In genomic region chr10:103564799-103565365, GRCh38 we compare ENCODE assay signal across 8 cellular contexts.
DNase-seq lines count a peak whose midpoint lies in the region; ATAC-seq and TF ChIP-seq lines count a peak whose summit lies in the region.

No MANE protein-coding gene starts in this region.

- H3K36me3 ChIP-seq in endodermal cell (ENCODE audit: control insufficient read depth, insufficient read depth, low read length) (no peaks in the 10 kb centered on the region), gastrocnemius medialis (no peaks in the 10 kb centered on the region)

- H3K9me3 ChIP-seq in endodermal cell (ENCODE audit: control insufficient read depth, low read length) (no peaks in the 10 kb centered on the region), gastrocnemius medialis (no peaks in the 10 kb centered on the region)

- H3K27ac ChIP-seq in endodermal cell (ENCODE audit: low read depth, low read length) (no peak overlapping the region), gastrocnemius medialis (peak overlapping the region; percentile 21 to 64 (median 46))

- no peaks in the 10 kb centered on the region for H3K27me3 ChIP-seq in endodermal cell (ENCODE audit: control insufficient read depth, insufficient read depth, low read length, poor library complexity, severe bottlenecking)
- no peaks in the 10 kb centered on the region for H3K27me3 ChIP-seq in gastrocnemius medialis

- no peak for TF ChIP-seq POLR2A in gastrocnemius medialis (IDR thresholded peaks at IDR 0.05)

- H3K27me3 Mint-ChIP-seq in activated CD4-positive, alpha-beta T cell treated with anti-CD3 and anti-CD28 coated beads, Interleukin-2, amount 10 ng/mL, durations not matched to agents 24 days and 14 days: peaks cover 9% of the 10 kb centered on the region
- peaks cover 9% of the 10 kb centered on the region for H3K27me3 Mint-ChIP-seq in endodermal cell (ENCODE audit: insufficient read depth)

- in situ Hi-C loops in gastrocnemius medialis (cut with MboI; ENCODE audit: low sequenced_read_pairs in 4 of 4): no loop called here

- TF ChIP-seq CTCF in endodermal cell (conservative IDR thresholded peaks at IDR 0.05): peak; percentile 96
- peak; percentile 31 to 80 (median 46) for TF ChIP-seq CTCF in gastrocnemius medialis (IDR thresholded peaks at IDR 0.05 in 4 of 5, conservative IDR thresholded peaks at IDR 0.05 in 1 of 5)

- H3K4me1 ChIP-seq in endodermal cell (ENCODE audit: control insufficient read depth, insufficient read depth, low read length) (no peaks in the 10 kb centered on the region), gastrocnemius medialis (peaks cover 13 to 22% of the 10 kb centered on the region in 2 donors)

- no peaks in the 10 kb centered on the region for H3K4me1 Mint-ChIP-seq in activated CD4-positive, alpha-beta T cell treated with anti-CD3 and anti-CD28 coated beads, Interleukin-2, amount 10 ng/mL, durations not matched to agents 24 days and 14 days
- H3K4me1 Mint-ChIP-seq in endodermal cell: no peaks in the 10 kb centered on the region

- intact Hi-C loops in activated CD4-positive, alpha-beta T cell treated with anti-CD3 and anti-CD28 coated beads, Interleukin-2, amount 10 ng/mL, durations not matched to agents 24 days and 14 days (cut with micrococcal nuclease): no loop called here
- intact Hi-C loops in gastrocnemius medialis (cut with DNase I; ENCODE audit: low total_unique reads): no loop called here

- WGBS in endodermal cell (ENCODE audit: insufficient coverage in 1 of 2, insufficient read length in 1 of 2), 2 experiments: 53 to 58% methylated on average over 3 to 10 of the region's 10 CpGs

- peak; percentile 84 for DNase-seq in activated CD4-positive, alpha-beta T cell treated with anti-CD3 and anti-CD28 coated beads, Interleukin-2, amount 10 ng/mL, durations not matched to agents 24 days and 14 days
- DNase-seq in activated CD4-positive, alpha-beta T cell treated with anti-CD3 and anti-CD28 coated beads for 4 hours: no peak
- DNase-seq in endodermal cell (peak; percentile 92), gastrocnemius medialis (peak in 1 of 2 donors; percentile 43), midbrain (lab: John Stamatoyannopoulos, UW) (no peak), EL (no peak)

- ATAC-seq in SK-N-SH treated with all-trans-retinoic acid at 6 μM for 48 hours: peak; percentile 81
- ATAC-seq in gastrocnemius medialis: peak in 1 of 2 donors; percentile 71
- no peak for ATAC-seq in GM21423 (IDR thresholded peaks at IDR 0.05; ENCODE audit: unreplicated experiment)

- no peak overlapping the region for H3K27ac Mint-ChIP-seq in activated CD4-positive, alpha-beta T cell treated with anti-CD3 and anti-CD28 coated beads, Interleukin-2, amount 10 ng/mL, durations not matched to agents 24 days and 14 days
- H3K27ac Mint-ChIP-seq in endodermal cell: no peak overlapping the region

- no peak overlapping the region for H3K9ac ChIP-seq in endodermal cell (ENCODE audit: extremely low read depth, low read length, poor library complexity, severe bottlenecking)

- H3K9me3 Mint-ChIP-seq in activated CD4-positive, alpha-beta T cell treated with anti-CD3 and anti-CD28 coated beads, Interleukin-2, amount 10 ng/mL, durations not matched to agents 24 days and 14 days: no peaks in the 10 kb centered on the region
- peaks cover 4% of the 10 kb centered on the region for H3K9me3 Mint-ChIP-seq in endodermal cell

- H3K4me3 ChIP-seq in endodermal cell (ENCODE audit: low read length) (no peak overlapping the region), gastrocnemius medialis (no peak overlapping the region)

- H3K36me3 Mint-ChIP-seq in activated CD4-positive, alpha-beta T cell treated with anti-CD3 and anti-CD28 coated beads, Interleukin-2, amount 10 ng/mL, durations not matched to agents 24 days and 14 days (ENCODE audit: low read depth): no peaks in the 10 kb centered on the region
- no peaks in the 10 kb centered on the region for H3K36me3 Mint-ChIP-seq in endodermal cell (ENCODE audit: low read depth)

- no peak overlapping the region for H3K4me3 Mint-ChIP-seq in activated CD4-positive, alpha-beta T cell treated with anti-CD3 and anti-CD28 coated beads, Interleukin-2, amount 10 ng/mL, durations not matched to agents 24 days and 14 days
- no peak overlapping the region for H3K4me3 Mint-ChIP-seq in endodermal cell

TF ChIP-seq in SK-N-SH treated with all-trans-retinoic acid at 6 μM for 48 hours, 23 proteins besides CTCF, POLR2A, EP300 and RAD21:
- TF ChIP-seq OSR1 (CRISPR knock-in tag; IDR thresholded peaks at IDR 0.05) (no peak), ZFP3 (CRISPR knock-in tag; IDR thresholded peaks at IDR 0.05) (no peak), BACH2 (CRISPR knock-in tag; IDR thresholded peaks at IDR 0.05; ENCODE audit: borderline replicate concordance) (no peak), CSRNP3 (CRISPR knock-in tag; IDR thresholded peaks at IDR 0.05) (no peak), RARB (CRISPR knock-in tag; IDR thresholded peaks at IDR 0.05) (no peak), ZC3H10 (CRISPR knock-in tag; IDR thresholded peaks at IDR 0.05) (no peak), PPARA (CRISPR knock-in tag; IDR thresholded peaks at IDR 0.05; ENCODE audit: borderline replicate concordance) (no peak), ESRRG (CRISPR knock-in tag; IDR thresholded peaks at IDR 0.05) (no peak), SNAI2 (CRISPR knock-in tag; IDR thresholded peaks at IDR 0.05) (no peak), ZNF565 (CRISPR knock-in tag; conservative IDR thresholded peaks at IDR 0.05; ENCODE audit: low read depth) (no peak), ZNF70 (CRISPR knock-in tag; IDR thresholded peaks at IDR 0.05) (no peak), TCF4 (CRISPR knock-in tag; IDR thresholded peaks at IDR 0.05; ENCODE audit: borderline replicate concordance) (no peak), CSDC2 (CRISPR knock-in tag; IDR thresholded peaks at IDR 0.05) (no peak), ZFP30 (CRISPR knock-in tag; IDR thresholded peaks at IDR 0.05) (no peak), ZNF8 (CRISPR knock-in tag; IDR thresholded peaks at IDR 0.05) (no peak), ISL1 (CRISPR knock-in tag; IDR thresholded peaks at IDR 0.05) (no peak)
TF ChIP-seq in SK-N-SH treated with all-trans-retinoic acid at 6 μM for 48 hours: peak in this region for 0.

Comparison
In these comparisons a context has a peak if more than half of its experiments do, and no peak if none do; other contexts are left out.
1. DNase-seq: peak in activated CD4-positive, alpha-beta T cell treated with anti-CD3 and anti-CD28 coated beads, Interleukin-2, amount 10 ng/mL, durations not matched to agents 24 days and 14 days (single experiment) and endodermal cell (single experiment); none in activated CD4-positive, alpha-beta T cell treated with anti-CD3 and anti-CD28 coated beads for 4 hours (0 of 2), midbrain (single experiment) and EL (single experiment).